ENCODE assay signal across 8 cellular contexts in the genomic region with DNA sequence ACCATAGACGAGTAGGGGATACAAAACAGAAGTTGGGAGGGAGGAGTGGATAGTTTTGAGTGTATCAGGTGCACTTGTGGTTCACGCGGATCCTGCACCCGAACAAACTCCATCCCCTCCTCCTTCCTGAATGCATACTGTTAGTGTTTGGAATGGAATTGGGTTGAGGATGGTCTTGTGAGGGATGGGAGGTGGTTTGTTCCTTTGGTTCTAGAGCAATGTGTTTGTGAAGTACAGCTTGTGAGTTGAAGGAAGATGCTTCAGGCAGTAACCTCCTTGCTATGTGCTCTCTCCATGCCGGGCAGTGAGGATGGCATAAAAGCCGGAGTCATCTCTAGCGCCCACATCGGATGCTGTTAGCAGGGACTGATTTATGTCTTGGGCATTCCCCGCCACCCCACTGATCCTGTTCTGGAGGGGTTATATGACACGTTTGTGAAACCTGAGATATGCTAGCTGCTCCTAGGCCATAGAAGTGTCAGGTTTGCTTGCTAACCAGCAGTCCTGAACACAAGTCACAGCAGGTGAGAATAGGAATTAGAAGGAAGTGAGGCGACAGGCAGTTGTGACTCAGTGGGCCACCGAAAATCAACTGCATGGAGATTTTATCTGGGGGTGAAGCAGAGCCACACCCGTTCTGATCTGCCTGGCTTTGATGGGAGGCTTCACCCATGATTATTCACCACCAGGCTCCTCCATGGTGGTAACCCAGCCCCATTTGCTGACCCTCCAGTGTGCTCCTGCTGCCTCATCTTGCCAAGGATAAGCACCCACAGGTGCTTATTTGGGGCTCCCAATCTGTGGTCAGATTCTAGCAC. TPM values are rescaled to one million over a fixed set of nuclear protein-coding genes. Genes with fewer than 3 reads are reported as not detected.
DNase-seq lines count a peak whose midpoint lies in the region; ATAC-seq and TF ChIP-seq lines count a peak whose summit lies in the region.

No MANE protein-coding gene starts in this region.

- H3K9me3 Mint-ChIP-seq in activated naive CD8-positive, alpha-beta T cell (ENCODE audit: low read depth) = no peaks in the 10 kb centered on the region

- peak overlapping the region; percentile 71 for H3K4me3 ChIP-seq in OCI-LY7 (ENCODE audit: low read depth, low read length, poor library complexity, severe bottlenecking)

- BruUV-seq in OCI-LY7 (replicated peaks; lab: Mats Ljungman, UMichigan) = TSS peak; percentile 46

- H3K79me2 ChIP-seq in OCI-LY7 (ENCODE audit: insufficient read depth, low read depth, low read length) = peaks cover 55% of the 10 kb centered on the region

- peak overlapping the region; percentile 92 for H3K4me2 ChIP-seq in OCI-LY7 (ENCODE audit: low read length)

- POLR2A ChIA-PET in OCI-LY7 (lab: Charles Lee) = interaction anchor here (1.4 to 1.8 kb wide), 2 partner anchors 24 to 37 kb away, joined by 4 to 5 read pairs; no protein-coding TSS in a partner anchor

- H3K27me3 Mint-ChIP-seq in activated naive CD8-positive, alpha-beta T cell = no peaks in the 10 kb centered on the region

- DNase-seq in NCI-H1417 (lab: John Stamatoyannopoulos, UW) (peak; percentile 35 to 67 (median 66)), NCI-H1417 treated with DMSO at 0.1 percent for 48 hours (lab: John Stamatoyannopoulos, UW) (no peak), OCI-LY7 (ENCODE audit: low spot score) (peak; percentile 52), iPS-NIHi11 (ENCODE audit: low spot score) (peak; percentile 40), NCI-H146 (lab: John Stamatoyannopoulos, UW) (no peak)
- DNase-seq in stimulated activated CD4-positive, alpha-beta T cell treated with anti-CD3 and anti-CD28 coated beads, Interleukin-1b, Interleukin-23, amount 100 ng/mL, for 4 hours (ENCODE audit: low read depth in 2 of 2) = peak; percentile 37 to 47

- peaks cover 54% of the 10 kb centered on the region for H3K4me1 ChIP-seq in OCI-LY7 (ENCODE audit: insufficient read depth, low read length, poor library complexity, severe bottlenecking)

- peak overlapping the region; percentile 27 for H3K27ac ChIP-seq in OCI-LY7 (ENCODE audit: low read depth, low read length, poor library complexity, severe bottlenecking)

- H2AFZ ChIP-seq in OCI-LY7 (ENCODE audit: low read length) = no peak overlapping the region

- peaks cover 39% of the 10 kb centered on the region for H3K36me3 ChIP-seq in OCI-LY7 (ENCODE audit: insufficient read depth, low read length)

- ATAC-seq in HG02763 (IDR thresholded peaks at IDR 0.05; ENCODE audit: unreplicated experiment) = no peak

- CTCF ChIA-PET in OCI-LY7 (lab: Charles Lee; ENCODE audit: unreplicated experiment) = no interaction called here

- no peaks in the 10 kb centered on the region for H3K9me2 ChIP-seq in OCI-LY7 (ENCODE audit: insufficient read depth, low read length)

- peaks cover 69% of the 10 kb centered on the region for H3K4me1 Mint-ChIP-seq in activated naive CD8-positive, alpha-beta T cell (ENCODE audit: low read depth)

- peak overlapping the region; percentile 90 for H3K4me3 Mint-ChIP-seq in activated naive CD8-positive, alpha-beta T cell

- H3K9me3 ChIP-seq in OCI-LY7 (ENCODE audit: low read length) = no peaks in the 10 kb centered on the region

- H4K20me1 ChIP-seq in OCI-LY7 (ENCODE audit: insufficient read depth, low read length) = peaks cover 26% of the 10 kb centered on the region

- H3K36me3 Mint-ChIP-seq in activated naive CD8-positive, alpha-beta T cell = no peaks in the 10 kb centered on the region

- peak overlapping the region; percentile 84 for H3K27ac Mint-ChIP-seq in activated naive CD8-positive, alpha-beta T cell

- 0 out of 2 replicates have a peak, but pooled peaks have one; percentile 20 for TF ChIP-seq CTCF in OCI-LY7 (conservative IDR thresholded peaks at IDR 0.05; ENCODE audit: low read length)

- intact Hi-C loops in OCI-LY7 (cut with micrococcal nuclease; ENCODE audit: unreplicated experiment) = loop anchor here (2.0 kb wide), 1 partner anchor 26 kb away; no protein-coding TSS in a partner anchor

RNA-seq across cellular contexts. Expression of a gene that starts 2.2 kb away (rescaled TPM):
- 46.5 and 51.3 TPM in 2 replicates for total RNA-seq in OCI-LY7 (2014; rRNA removed; shearing (Covaris generic))
- 38.7 and 42.2 TPM in 2 replicates for total RNA-seq in OCI-LY7 (2022)

RNA-seq across cellular contexts. Expression of a gene that starts 37.2 kb away (rescaled TPM):
- total RNA-seq in OCI-LY7 (2014; rRNA removed; shearing (Covaris generic)) = 0.15 and 0.41 TPM in 2 replicates
- total RNA-seq in OCI-LY7 (2022) = 2.5 and 3.0 TPM in 2 replicates

RNA-seq across cellular contexts. Expression of a gene that starts 40.7 kb away (rescaled TPM):
- total RNA-seq in OCI-LY7 (2014; rRNA removed; shearing (Covaris generic)) = 0.98 and 3.0 TPM in 2 replicates
- total RNA-seq in OCI-LY7 (2022) = 6.1 and 7.9 TPM in 2 replicates

Comparison
In these comparisons a context has a peak if more than half of its experiments do, and no peak if none do; other contexts are left out.
1. DNase-seq: peak in NCI-H1417 (3 of 3), OCI-LY7 (single experiment), iPS-NIHi11 (single experiment) and stimulated activated CD4-positive, alpha-beta T cell treated with anti-CD3 and anti-CD28 coated beads, Interleukin-1b, Interleukin-23, amount 100 ng/mL, for 4 hours (2 of 2); none in NCI-H1417 treated with DMSO at 0.1 percent for 48 hours (single experiment) and NCI-H146 (single experiment).